8 cellular contexts compared by ENCODE assay signal in genomic region chr1:59718064-59718988, GRCh38.
DNase-seq lines count a peak whose midpoint lies in the region; ATAC-seq and TF ChIP-seq lines count a peak whose summit lies in the region.

No MANE protein-coding gene starts in this region.

- WGBS in sigmoid colon, 2 donors = 80 to 93% methylated on average over 7 of the region's 7 CpGs

- ATAC-seq in Panc1 (no peak), foreskin keratinocyte (peak; percentile 32)
- ATAC-seq in stimulated activated memory B cell treated with anti-CD40 and anti-IgM and Interleukin-4, amounts not matched to agents 10 μg/mL and 1 μg/mL and 100 μg/mL, for 72 hours = peak; percentile 34
- no peak for ATAC-seq in activated T-cell treated with anti-CD3 and anti-CD28 coated beads, Interleukin-2, amount 50 U/mL, for 72 hours (replicated peaks in 1 of 2)

- TF ChIP-seq POLR2A in sigmoid colon (IDR thresholded peaks at IDR 0.05) = no peak

- H3K27me3 ChIP-seq in Panc1 (ENCODE audit: control insufficient read depth, insufficient read depth, low read length) (no peaks in the 10 kb centered on the region), foreskin keratinocyte (no peaks in the 10 kb centered on the region), sigmoid colon (no peaks in the 10 kb centered on the region)

- no peak overlapping the region for H3K27ac Mint-ChIP-seq in stimulated activated memory B cell treated with anti-CD40 and anti-IgM and Interleukin-4, amounts not matched to agents 10 μg/mL and 1 μg/mL and 100 μg/mL, for 72 hours
- no peak overlapping the region for H3K27ac Mint-ChIP-seq in activated T-cell treated with anti-CD3 and anti-CD28 coated beads, Interleukin-2, amount 50 U/mL, for 72 hours

- H3K4me3 ChIP-seq in Panc1 (ENCODE audit: low read depth in 2 of 2, low read length in 2 of 2) = no peak overlapping the region
- no peak overlapping the region for H3K4me3 ChIP-seq in sigmoid colon

- no peaks in the 10 kb centered on the region for H3K9me3 Mint-ChIP-seq in stimulated activated memory B cell treated with anti-CD40 and anti-IgM and Interleukin-4, amounts not matched to agents 10 μg/mL and 1 μg/mL and 100 μg/mL, for 72 hours
- no peaks in the 10 kb centered on the region for H3K9me3 Mint-ChIP-seq in activated T-cell treated with anti-CD3 and anti-CD28 coated beads, Interleukin-2, amount 50 U/mL, for 72 hours

- CTCF ChIA-PET in Panc1 (lab: Charles Lee) = no interaction called here

- H3K27me3 Mint-ChIP-seq in stimulated activated memory B cell treated with anti-CD40 and anti-IgM and Interleukin-4, amounts not matched to agents 10 μg/mL and 1 μg/mL and 100 μg/mL, for 72 hours = no peaks in the 10 kb centered on the region
- H3K27me3 Mint-ChIP-seq in activated T-cell treated with anti-CD3 and anti-CD28 coated beads, Interleukin-2, amount 50 U/mL, for 72 hours (ENCODE audit: low read depth) = no peaks in the 10 kb centered on the region

- peak in 2 of 3 experiments; percentile 12 to 40 for DNase-seq in NCI-H1417 (lab: John Stamatoyannopoulos, UW)
- DNase-seq in NCI-H1417 treated with DMSO at 0.1 percent for 48 hours (lab: John Stamatoyannopoulos, UW) = no peak
- no peak for DNase-seq in Panc1 (ENCODE audit: low read depth, low spot score)
- DNase-seq in foreskin keratinocyte = no peak
- no peak for DNase-seq in caudate nucleus (lab: John Stamatoyannopoulos, UW)
- DNase-seq in activated T-cell treated with anti-CD3 and anti-CD28 coated beads, Interleukin-2, amount 50 U/mL, for 72 hours = no peak
- no peak for DNase-seq in sigmoid colon

- no peaks in the 10 kb centered on the region for H3K4me1 Mint-ChIP-seq in stimulated activated memory B cell treated with anti-CD40 and anti-IgM and Interleukin-4, amounts not matched to agents 10 μg/mL and 1 μg/mL and 100 μg/mL, for 72 hours
- H3K4me1 Mint-ChIP-seq in activated T-cell treated with anti-CD3 and anti-CD28 coated beads, Interleukin-2, amount 50 U/mL, for 72 hours (ENCODE audit: low read depth) = no peaks in the 10 kb centered on the region

- TF ChIP-seq CTCF in Panc1 (IDR thresholded peaks at IDR 0.05) (peak; percentile 63), foreskin keratinocyte (conservative IDR thresholded peaks at IDR 0.05) (peak; percentile 69), sigmoid colon (IDR thresholded peaks at IDR 0.05) (peak in 2 of 4 experiments; percentile 17 to 34)

- H3K4me1 ChIP-seq in Panc1 (ENCODE audit: control insufficient read depth, insufficient read depth, low read length) (no peaks in the 10 kb centered on the region), foreskin keratinocyte (no peaks in the 10 kb centered on the region), sigmoid colon (no peaks in the 10 kb centered on the region)

- no peak overlapping the region for H3K27ac ChIP-seq in Panc1 (ENCODE audit: low read length)
- no peak overlapping the region for H3K27ac ChIP-seq in foreskin keratinocyte
- H3K27ac ChIP-seq in caudate nucleus (ENCODE audit: low read depth, low read length) = no peak overlapping the region
- H3K27ac ChIP-seq in sigmoid colon = no peak overlapping the region

- no peak overlapping the region for H3K4me3 Mint-ChIP-seq in stimulated activated memory B cell treated with anti-CD40 and anti-IgM and Interleukin-4, amounts not matched to agents 10 μg/mL and 1 μg/mL and 100 μg/mL, for 72 hours
- no peak overlapping the region for H3K4me3 Mint-ChIP-seq in activated T-cell treated with anti-CD3 and anti-CD28 coated beads, Interleukin-2, amount 50 U/mL, for 72 hours

- H3K36me3 ChIP-seq in Panc1 (ENCODE audit: control insufficient read depth, insufficient read depth, low read length) (no peaks in the 10 kb centered on the region), sigmoid colon (no peaks in the 10 kb centered on the region)

- in situ Hi-C loops in Panc1 (cut with HindIII; ENCODE audit: low pct_unique_long_range_greater_than_20kb, low sequenced_read_pairs) = no loop called here

- H3K36me3 Mint-ChIP-seq in stimulated activated memory B cell treated with anti-CD40 and anti-IgM and Interleukin-4, amounts not matched to agents 10 μg/mL and 1 μg/mL and 100 μg/mL, for 72 hours = peaks cover 15% of the 10 kb centered on the region
- no peaks in the 10 kb centered on the region for H3K36me3 Mint-ChIP-seq in activated T-cell treated with anti-CD3 and anti-CD28 coated beads, Interleukin-2, amount 50 U/mL, for 72 hours (ENCODE audit: insufficient read depth in 2 of 2)

- TF ChIP-seq EP300 in sigmoid colon (IDR thresholded peaks at IDR 0.05) = no peak

- H3K9me3 ChIP-seq in Panc1 (ENCODE audit: control insufficient read depth, insufficient read depth, low read depth, low read length) = 0 out of 2 replicates have a peak, but pooled peaks cover 4% of the 10 kb centered on the region
- no peaks in the 10 kb centered on the region for H3K9me3 ChIP-seq in sigmoid colon

- BruUV-seq in Panc1 (replicated peaks; lab: Mats Ljungman, UMichigan) = no TSS peak

- POLR2A ChIA-PET in Panc1 (lab: Charles Lee) = no interaction called here

- intact Hi-C loops in Panc1 (cut with micrococcal nuclease; ENCODE audit: unreplicated experiment) (no loop called here), sigmoid colon (cut with DNase I) (no loop called here)

Comparison
In these comparisons a context has a peak if more than half of its experiments do, and no peak if none do; other contexts are left out.
1. DNase-seq: peak in NCI-H1417 (2 of 3); none in NCI-H1417 treated with DMSO at 0.1 percent for 48 hours (single experiment), Panc1 (single experiment), foreskin keratinocyte (0 of 2), caudate nucleus (0 of 61), activated T-cell treated with anti-CD3 and anti-CD28 coated beads, Interleukin-2, amount 50 U/mL, for 72 hours (0 of 2) and sigmoid colon (single experiment).
2. ATAC-seq: peak in foreskin keratinocyte (single experiment) and stimulated activated memory B cell treated with anti-CD40 and anti-IgM and Interleukin-4, amounts not matched to agents 10 μg/mL and 1 μg/mL and 100 μg/mL, for 72 hours (single experiment); none in Panc1 (single experiment) and activated T-cell treated with anti-CD3 and anti-CD28 coated beads, Interleukin-2, amount 50 U/mL, for 72 hours (0 of 2).